Comparison of ENCODE assay signal across 8 cellular contexts in genomic region chr1:108691128-108691885, GRCh38. TPM values are rescaled to one million over a fixed set of nuclear protein-coding genes. Genes with fewer than 3 reads are reported as not detected.
DNase-seq lines count a peak whose midpoint lies in the region; ATAC-seq lines count a peak whose summit lies in the region.

No MANE protein-coding gene starts in this region.

- peak overlapping the region; percentile 99 for H3K27ac Mint-ChIP-seq in activated T-helper 2 cell treated with anti-CD3 and anti-CD28 coated beads, Interferon-gamma antibody, Interleukin-2, Interleukin-4, amounts not matched to agents 10 μg/mL and 5 μg/mL and 100 μg/mL, durations not matched to agents 14 hours and 24 hours and 36 hours

- peak overlapping the region; percentile 96 for H3K27ac ChIP-seq in iPS-18a (ENCODE audit: low read length)
- H3K27ac ChIP-seq in stomach smooth muscle (ENCODE audit: low read length): peak overlapping the region; percentile 93

- H3K9ac ChIP-seq in iPS-18a (ENCODE audit: low read length): peak overlapping the region; percentile 95
- peak overlapping the region; percentile 84 to 91 for H3K9ac ChIP-seq in stomach smooth muscle (ENCODE audit: low read length in 2 of 2)

- intact Hi-C loops in activated T-helper 2 cell treated with anti-CD3 and anti-CD28 coated beads, Interferon-gamma antibody, Interleukin-2, Interleukin-4, amounts not matched to agents 10 μg/mL and 5 μg/mL and 100 μg/mL, durations not matched to agents 14 hours and 24 hours and 36 hours (cut with micrococcal nuclease): loop anchor here (5.0 to 10.0 kb wide), 4 partner anchors 183 to 479 kb away; partner anchors contain the start of genes CLCC1, ELAPOR1 and GPSM2

- H3K27me3 ChIP-seq in iPS-18a (ENCODE audit: control insufficient read depth, insufficient read depth, low read length) (no peaks in the 10 kb centered on the region), stomach smooth muscle (ENCODE audit: control insufficient read depth in 1 of 2, insufficient read depth in 2 of 2, low read length in 2 of 2) (no peaks in the 10 kb centered on the region)

- no peaks in the 10 kb centered on the region for H3K9me3 Mint-ChIP-seq in activated T-helper 2 cell treated with anti-CD3 and anti-CD28 coated beads, Interferon-gamma antibody, Interleukin-2, Interleukin-4, amounts not matched to agents 10 μg/mL and 5 μg/mL and 100 μg/mL, durations not matched to agents 14 hours and 24 hours and 36 hours

- H3K36me3 Mint-ChIP-seq in activated T-helper 2 cell treated with anti-CD3 and anti-CD28 coated beads, Interferon-gamma antibody, Interleukin-2, Interleukin-4, amounts not matched to agents 10 μg/mL and 5 μg/mL and 100 μg/mL, durations not matched to agents 14 hours and 24 hours and 36 hours (ENCODE audit: low read depth): peaks cover 35% of the 10 kb centered on the region

- H3K4me3 ChIP-seq in iPS-18a (ENCODE audit: low read length): peak overlapping the region; percentile 99
- H3K4me3 ChIP-seq in stomach smooth muscle (ENCODE audit: low read length in 2 of 2): peak overlapping the region; percentile 78 to 94

- peaks cover 5% of the 10 kb centered on the region for H3K27me3 Mint-ChIP-seq in activated T-helper 2 cell treated with anti-CD3 and anti-CD28 coated beads, Interferon-gamma antibody, Interleukin-2, Interleukin-4, amounts not matched to agents 10 μg/mL and 5 μg/mL and 100 μg/mL, durations not matched to agents 14 hours and 24 hours and 36 hours (ENCODE audit: low read depth)

- DNase-seq in D341Med (ENCODE audit: low spot score): peak; percentile 20
- DNase-seq in activated T-helper 2 cell treated with anti-CD3 and anti-CD28 coated beads, Interferon-gamma antibody, Interleukin-2, Interleukin-4, amounts not matched to agents 10 μg/mL and 5 μg/mL and 100 μg/mL, durations not matched to agents 14 hours and 24 hours and 36 hours (ENCODE audit: low spot score): no peak
- no peak for DNase-seq in stimulated activated naive CD4-positive, alpha-beta T cell treated with Interleukin-2 at 50 U/mL for 16 hours (lab: John Stamatoyannopoulos, UW)
- DNase-seq in amniotic stem cell (lab: John Stamatoyannopoulos, UW): no peak
- no peak for DNase-seq in NCI-H2029 (lab: John Stamatoyannopoulos, UW)

- peak overlapping the region; percentile 98 for H3K4me3 Mint-ChIP-seq in activated T-helper 2 cell treated with anti-CD3 and anti-CD28 coated beads, Interferon-gamma antibody, Interleukin-2, Interleukin-4, amounts not matched to agents 10 μg/mL and 5 μg/mL and 100 μg/mL, durations not matched to agents 14 hours and 24 hours and 36 hours (ENCODE audit: low read depth)

- ATAC-seq in HG02852 (IDR thresholded peaks at IDR 0.05; ENCODE audit: unreplicated experiment): peak; percentile 3

- H3K36me3 ChIP-seq in iPS-18a (ENCODE audit: control insufficient read depth, low read depth, low read length) (peaks cover 18% of the 10 kb centered on the region), stomach smooth muscle (ENCODE audit: control insufficient read depth in 2 of 2, insufficient read depth in 2 of 2, low read length in 2 of 2) (peaks cover 0 to 8% of the 10 kb centered on the region in 2 donors)

- no peaks in the 10 kb centered on the region for H3K4me1 ChIP-seq in iPS-18a (ENCODE audit: control insufficient read depth, low read depth, low read length)
- peaks cover 7% of the 10 kb centered on the region for H3K4me1 ChIP-seq in stomach smooth muscle (ENCODE audit: control insufficient read depth, insufficient read depth, low read length)

- H3K4me1 Mint-ChIP-seq in activated T-helper 2 cell treated with anti-CD3 and anti-CD28 coated beads, Interferon-gamma antibody, Interleukin-2, Interleukin-4, amounts not matched to agents 10 μg/mL and 5 μg/mL and 100 μg/mL, durations not matched to agents 14 hours and 24 hours and 36 hours (ENCODE audit: low read depth): peaks cover 26% of the 10 kb centered on the region

- H3K9me3 ChIP-seq in iPS-18a (ENCODE audit: control insufficient read depth, low read depth, low read length): no peaks in the 10 kb centered on the region
- no peaks in the 10 kb centered on the region for H3K9me3 ChIP-seq in stomach smooth muscle (ENCODE audit: control insufficient read depth in 2 of 2, low read length in 2 of 2)

RNA-seq across cellular contexts. Expression of gene PRPF38B, which starts 0.8 kb away (rescaled TPM):
- total RNA-seq in activated T-helper 2 cell treated with anti-CD3 and anti-CD28 coated beads, Interferon-gamma antibody, Interleukin-2, Interleukin-4, amounts not matched to agents 10 μg/mL and 5 μg/mL and 100 μg/mL, durations not matched to agents 14 hours and 24 hours and 36 hours: 86.7 and 88.5 TPM in 2 replicates

RNA-seq across cellular contexts. Expression of gene FNDC7, which starts 21.4 kb away (rescaled TPM):
- 0.05 TPM in 1 of 2 replicates, not detected in the other for total RNA-seq in activated T-helper 2 cell treated with anti-CD3 and anti-CD28 coated beads, Interferon-gamma antibody, Interleukin-2, Interleukin-4, amounts not matched to agents 10 μg/mL and 5 μg/mL and 100 μg/mL, durations not matched to agents 14 hours and 24 hours and 36 hours

RNA-seq across cellular contexts. Expression of gene HENMT1, which starts 30.4 kb away (rescaled TPM):
- total RNA-seq in activated T-helper 2 cell treated with anti-CD3 and anti-CD28 coated beads, Interferon-gamma antibody, Interleukin-2, Interleukin-4, amounts not matched to agents 10 μg/mL and 5 μg/mL and 100 μg/mL, durations not matched to agents 14 hours and 24 hours and 36 hours: 16.5 and 17.7 TPM in 2 replicates

RNA-seq across cellular contexts. Expression of gene STXBP3, which starts 55.2 kb away (rescaled TPM):
- total RNA-seq in activated T-helper 2 cell treated with anti-CD3 and anti-CD28 coated beads, Interferon-gamma antibody, Interleukin-2, Interleukin-4, amounts not matched to agents 10 μg/mL and 5 μg/mL and 100 μg/mL, durations not matched to agents 14 hours and 24 hours and 36 hours: 46.5 and 51.7 TPM in 2 replicates
